ENCODE assay signal across 10 cellular contexts in genomic region chr15:89399070-89399389, GRCh38.
A peak's percentile ranks its signal among the peaks of the same experiment; 100 is the strongest.
DNase-seq lines count a peak whose midpoint lies in the region; ATAC-seq and TF ChIP-seq lines count a peak whose summit lies in the region.
"Had no signal": no experiment of that assay in that cellular context is flagged by ENCODE, and none has a peak within 500 bp of the region (broad histone marks: within the 10 kb centered on the region; RNA-seq: fewer than 3 reads in every experiment).

No MANE protein-coding gene starts in this region.

- intact Hi-C loops in ascending aorta (cut with DNase I) = no loop called here
- intact Hi-C loops in ovary (cut with DNase I) = no loop called here
- intact Hi-C loops in gastrocnemius medialis (cut with DNase I; ENCODE audit: low total_unique reads) = no loop called here

- no peaks in the 10 kb centered on the region for H4K20me1 ChIP-seq in MM.1S (ENCODE audit: insufficient read depth, low read length)

- peak overlapping the region; percentile 78 for H3K4me3 ChIP-seq in MM.1S (ENCODE audit: low read length)
- peak overlapping the region; percentile 33 to 54 for H3K4me3 ChIP-seq in ascending aorta
- H3K4me3 ChIP-seq in ovary = no peak overlapping the region
- peak overlapping the region in 2 of 4 donors; percentile 36 to 55 for H3K4me3 ChIP-seq in gastrocnemius medialis
- H3K4me3 ChIP-seq: BLaER1 had no signal

- peaks cover 6% of the 10 kb centered on the region for H3K79me2 ChIP-seq in MM.1S (ENCODE audit: low read length)

- in situ Hi-C loops in gastrocnemius medialis (cut with MboI; ENCODE audit: low sequenced_read_pairs in 4 of 4) = no loop called here

- H3K9me2 ChIP-seq in MM.1S (replicated peaks; ENCODE audit: insufficient read depth, low read length) = no peaks in the 10 kb centered on the region

- no peak overlapping the region for H3K27ac Mint-ChIP-seq in activated T-cell treated with anti-CD3 and anti-CD28 coated beads, Interleukin-2, amount 50 U/mL, for 24 hours
- H3K27ac Mint-ChIP-seq in stimulated activated effector memory CD8-positive, alpha-beta T cell treated with anti-CD3 and anti-CD28 coated beads, Interleukin-12 subunit alpha, Interleukin-12 subunit beta, amount 100 ng/mL, for 72 hours = no peak overlapping the region

- peak overlapping the region; percentile 76; the same call in 1 of the 2 replicates for H3K9ac ChIP-seq in MM.1S (ENCODE audit: low read length)
- H3K9ac ChIP-seq: BLaER1 had no signal

- peaks cover 17% of the 10 kb centered on the region for H3K4me1 ChIP-seq in MM.1S (ENCODE audit: low read length)
- peaks cover 0 to 15% of the 10 kb centered on the region in 2 donors for H3K4me1 ChIP-seq in ascending aorta
- no peaks in the 10 kb centered on the region for H3K4me1 ChIP-seq in ovary (ENCODE audit: insufficient read depth)
- peaks cover 0 to 9% of the 10 kb centered on the region in 2 donors for H3K4me1 ChIP-seq in gastrocnemius medialis

- TF ChIP-seq CTCF in MM.1S (IDR thresholded peaks at IDR 0.05; ENCODE audit: low read length) (no peak), ascending aorta (IDR thresholded peaks at IDR 0.05) (no peak), ovary (IDR thresholded peaks at IDR 0.05) (no peak), gastrocnemius medialis (IDR thresholded peaks at IDR 0.05 in 4 of 5, conservative IDR thresholded peaks at IDR 0.05 in 1 of 5) (no peak)

- H3K9me3 ChIP-seq in MM.1S (replicated peaks; ENCODE audit: insufficient read depth, low read length) (no peaks in the 10 kb centered on the region), ascending aorta (no peaks in the 10 kb centered on the region), ovary (no peaks in the 10 kb centered on the region), gastrocnemius medialis (no peaks in the 10 kb centered on the region)
- H3K9me3 ChIP-seq: BLaER1, esophagus squamous epithelium had no signal

- H3K9me3 Mint-ChIP-seq in activated T-cell treated with anti-CD3 and anti-CD28 coated beads, Interleukin-2, amount 50 U/mL, for 24 hours = no peaks in the 10 kb centered on the region
- no peaks in the 10 kb centered on the region for H3K9me3 Mint-ChIP-seq in stimulated activated effector memory CD8-positive, alpha-beta T cell treated with anti-CD3 and anti-CD28 coated beads, Interleukin-12 subunit alpha, Interleukin-12 subunit beta, amount 100 ng/mL, for 72 hours

- H3K36me3 ChIP-seq in MM.1S (replicated peaks; ENCODE audit: insufficient read depth, low read length) = no peaks in the 10 kb centered on the region
- H3K36me3 ChIP-seq in ascending aorta = no peaks in the 10 kb centered on the region
- H3K36me3 ChIP-seq in ovary = no peaks in the 10 kb centered on the region
- H3K36me3 ChIP-seq in gastrocnemius medialis = no peaks in the 10 kb centered on the region
- H3K36me3 ChIP-seq: BLaER1, esophagus squamous epithelium had no signal

- TF ChIP-seq POLR2A in ovary (IDR thresholded peaks at IDR 0.05) = no peak
- TF ChIP-seq POLR2A in gastrocnemius medialis (IDR thresholded peaks at IDR 0.05) = no peak

- H3K27me3 Mint-ChIP-seq in activated T-cell treated with anti-CD3 and anti-CD28 coated beads, Interleukin-2, amount 50 U/mL, for 24 hours = peaks cover 78% of the 10 kb centered on the region

- no peak overlapping the region for H3K27ac ChIP-seq in MM.1S (ENCODE audit: low read length)
- H3K27ac ChIP-seq in ascending aorta = no peak overlapping the region
- H3K27ac ChIP-seq in ovary = no peak overlapping the region
- H3K27ac ChIP-seq in gastrocnemius medialis = no peak overlapping the region
- H3K27ac ChIP-seq: BLaER1, esophagus squamous epithelium had no signal

- peaks cover 15% of the 10 kb centered on the region for H3F3A ChIP-seq in MM.1S (ENCODE audit: insufficient read depth, low read length)

- DNase-seq in activated T-cell treated with anti-CD3 and anti-CD28 coated beads, Interleukin-2, amount 50 U/mL, for 24 hours = no peak
- DNase-seq in activated T-cell treated with anti-CD3 and anti-CD28 coated beads for 4 hours = no peak
- no peak for DNase-seq in MM.1S
- no peak for DNase-seq in ascending aorta (ENCODE audit: low spot score in 2 of 2)
- DNase-seq in stimulated activated effector memory CD8-positive, alpha-beta T cell treated with anti-CD3 and anti-CD28 coated beads, Interleukin-12 subunit alpha, Interleukin-12 subunit beta, amount 100 ng/mL, for 72 hours (ENCODE audit: low spot score in 2 of 2) = no peak
- DNase-seq in ovary = no peak
- DNase-seq in NCI-H187 (lab: John Stamatoyannopoulos, UW) = no peak
- no peak for DNase-seq in gastrocnemius medialis
- DNase-seq: esophagus squamous epithelium had no signal

- H3K36me3 Mint-ChIP-seq in activated T-cell treated with anti-CD3 and anti-CD28 coated beads, Interleukin-2, amount 50 U/mL, for 24 hours (ENCODE audit: low read depth) = no peaks in the 10 kb centered on the region
- H3K36me3 Mint-ChIP-seq in stimulated activated effector memory CD8-positive, alpha-beta T cell treated with anti-CD3 and anti-CD28 coated beads, Interleukin-12 subunit alpha, Interleukin-12 subunit beta, amount 100 ng/mL, for 72 hours = no peaks in the 10 kb centered on the region

- H2AFZ ChIP-seq in MM.1S (ENCODE audit: low read length) = peak overlapping the region; percentile 97

- TF ChIP-seq EP300 in ovary (IDR thresholded peaks at IDR 0.05) = no peak

- peak overlapping the region; percentile 67 for H3K4me3 Mint-ChIP-seq in activated T-cell treated with anti-CD3 and anti-CD28 coated beads, Interleukin-2, amount 50 U/mL, for 24 hours
- H3K4me3 Mint-ChIP-seq in stimulated activated effector memory CD8-positive, alpha-beta T cell treated with anti-CD3 and anti-CD28 coated beads, Interleukin-12 subunit alpha, Interleukin-12 subunit beta, amount 100 ng/mL, for 72 hours = peak overlapping the region; percentile 62

- H3K27me3 ChIP-seq in MM.1S (replicated peaks; ENCODE audit: insufficient read depth, low read length) (no peaks in the 10 kb centered on the region), ascending aorta (peaks cover 14% of the 10 kb centered on the region), ovary (no peaks in the 10 kb centered on the region), gastrocnemius medialis (peaks cover 67 to 80% (median 75%) of the 10 kb centered on the region in 3 donors)

- peaks cover 13% of the 10 kb centered on the region for H3K4me1 Mint-ChIP-seq in activated T-cell treated with anti-CD3 and anti-CD28 coated beads, Interleukin-2, amount 50 U/mL, for 24 hours (ENCODE audit: low read depth)
- H3K4me1 Mint-ChIP-seq in stimulated activated effector memory CD8-positive, alpha-beta T cell treated with anti-CD3 and anti-CD28 coated beads, Interleukin-12 subunit alpha, Interleukin-12 subunit beta, amount 100 ng/mL, for 72 hours = no peaks in the 10 kb centered on the region

- no peak for ATAC-seq in stimulated activated effector memory CD8-positive, alpha-beta T cell treated with anti-CD3 and anti-CD28 coated beads, Interleukin-12 subunit alpha, Interleukin-12 subunit beta, amount 100 ng/mL, for 72 hours
- no peak for ATAC-seq in gastrocnemius medialis

- 8 to 12% (median 9%) methylated on average over 5 to 7 of the region's 7 CpGs for WGBS in ovary, 3 donors

- H3K4me2 ChIP-seq in MM.1S (ENCODE audit: low read depth, low read length) = peak overlapping the region; percentile 78
- H3K4me2 ChIP-seq: BLaER1 had no signal
